ENCODE assay signal across 18 cellular contexts in the genomic region with DNA sequence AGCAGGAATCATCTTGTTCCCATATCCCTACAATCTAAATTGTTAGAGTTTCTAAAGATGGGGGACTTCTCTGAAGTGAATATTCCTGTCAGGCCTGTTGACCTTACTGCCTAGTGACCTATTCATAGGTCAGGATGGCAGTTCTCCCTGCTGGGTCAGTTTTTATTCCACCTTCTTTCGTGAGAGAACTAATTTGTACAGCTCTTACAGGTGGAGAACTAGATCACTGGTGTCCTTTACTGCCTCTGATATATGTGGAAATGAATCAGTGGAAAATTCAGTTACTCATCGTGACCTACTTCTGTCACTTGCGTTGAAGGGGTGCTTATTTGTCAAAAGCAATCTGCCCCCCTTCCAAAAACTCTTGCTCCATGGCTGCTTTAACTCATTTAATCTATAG.
DNase-seq lines count a peak whose midpoint lies in the region; ATAC-seq, FAIRE-seq and TF ChIP-seq lines count a peak whose summit lies in the region.
"Had no signal": no experiment of that assay in that cellular context is flagged by ENCODE, and none has a peak within 500 bp of the region (broad histone marks: within the 10 kb centered on the region; RNA-seq: fewer than 3 reads in every experiment).

No MANE protein-coding gene starts in this region.

- POLR2A ChIA-PET in naive thymus-derived CD8-positive, alpha-beta T cell (lab: Charles Lee): no interaction called here

- peaks cover 13 to 53% (median 34%) of the 10 kb centered on the region in 4 donors for H3K4me1 Mint-ChIP-seq in naive thymus-derived CD8-positive, alpha-beta T cell
- H3K4me1 Mint-ChIP-seq in chondrocyte (ENCODE audit: low read depth): peaks cover 41% of the 10 kb centered on the region

- H3K36me3 Mint-ChIP-seq in naive thymus-derived CD8-positive, alpha-beta T cell: peaks cover 0 to 9% (median 0%) of the 10 kb centered on the region in 3 donors
- H3K36me3 Mint-ChIP-seq in chondrocyte (ENCODE audit: low read depth): no peaks in the 10 kb centered on the region

- ATAC-seq in heart left ventricle: peak in 3 of 4 donors; percentile 25 to 54 (median 27)
- ATAC-seq in Right ventricle myocardium inferior: no peak
- ATAC-seq in naive thymus-derived CD8-positive, alpha-beta T cell: no peak
- ATAC-seq: body of pancreas had no signal

- TF ChIP-seq CTCF in heart left ventricle (IDR thresholded peaks at IDR 0.05) (no peak), adrenal gland (IDR thresholded peaks at IDR 0.05) (no peak), chondrocyte (IDR thresholded peaks at IDR 0.05) (no peak)

- H3K4me1 ChIP-seq in heart left ventricle (peaks cover 22 to 74% (median 57%) of the 10 kb centered on the region in 12 donors), adrenal gland (replicated peaks in 1 of 2) (peaks cover 38 to 43% of the 10 kb centered on the region in 2 donors), subcutaneous abdominal adipose tissue (ENCODE audit: control insufficient read depth in 5 of 5, insufficient read depth in 5 of 5, low read length in 5 of 5) (peaks cover 0 to 54% (median 36%) of the 10 kb centered on the region in 5 donors)

- H3K27ac ChIP-seq in heart left ventricle (peak overlapping the region in 7 of 12 donors; percentile 1 to 48 (median 27)), adrenal gland (peak overlapping the region in 4 of 5 donors; percentile 23 to 68 (median 55)), subcutaneous abdominal adipose tissue (ENCODE audit: low read depth, low read length) (peak overlapping the region; percentile 31)
- H3K27ac ChIP-seq: BLaER1, body of pancreas, dorsolateral prefrontal cortex, Peyer's patch had no signal

- no peaks in the 10 kb centered on the region for H3K27me3 ChIP-seq in heart left ventricle
- no peaks in the 10 kb centered on the region for H3K27me3 ChIP-seq in adrenal gland
- H3K27me3 ChIP-seq in subcutaneous abdominal adipose tissue (ENCODE audit: control insufficient read depth in 5 of 5, insufficient read depth in 4 of 5, low read length in 5 of 5): no peaks in the 10 kb centered on the region
- H3K27me3 ChIP-seq: BLaER1, body of pancreas, dorsolateral prefrontal cortex, Peyer's patch had no signal

- H3K9ac ChIP-seq in subcutaneous abdominal adipose tissue (ENCODE audit: low read length in 5 of 5): peak overlapping the region in 1 of 5 donors; percentile 16
- H3K9ac ChIP-seq: BLaER1 had no signal

- H3K36me3 ChIP-seq in heart left ventricle: no peaks in the 10 kb centered on the region
- no peaks in the 10 kb centered on the region for H3K36me3 ChIP-seq in adrenal gland (replicated peaks in 1 of 2)
- H3K36me3 ChIP-seq in subcutaneous abdominal adipose tissue (ENCODE audit: control insufficient read depth in 5 of 5, insufficient read depth in 5 of 5, low read length in 5 of 5): no peaks in the 10 kb centered on the region
- H3K36me3 ChIP-seq: BLaER1, Peyer's patch had no signal

- peak overlapping the region in 1 of 10 donors; percentile 2 for H3K27ac Mint-ChIP-seq in naive thymus-derived CD8-positive, alpha-beta T cell
- no peak overlapping the region for H3K27ac Mint-ChIP-seq in chondrocyte (ENCODE audit: unreplicated experiment)

- H3K4me3 Mint-ChIP-seq in naive thymus-derived CD8-positive, alpha-beta T cell: no peak overlapping the region
- H3K4me3 Mint-ChIP-seq in chondrocyte (ENCODE audit: unreplicated experiment): no peak overlapping the region
- H3K4me3 Mint-ChIP-seq: IgD-negative memory B cell had no signal

- 42 to 58% (median 49%) methylated on average over 3 of the region's 3 CpGs for WGBS in heart left ventricle, 4 donors
- 20 to 35% (median 27%) methylated on average over 3 of the region's 3 CpGs for WGBS in adrenal gland, 4 donors

- no peak overlapping the region for H3K4me3 ChIP-seq in heart left ventricle
- H3K4me3 ChIP-seq in adrenal gland: no peak overlapping the region
- H3K4me3 ChIP-seq in subcutaneous abdominal adipose tissue (ENCODE audit: low read depth in 1 of 5, low read length in 5 of 5): no peak overlapping the region
- H3K4me3 ChIP-seq: BLaER1, body of pancreas, dorsolateral prefrontal cortex, Peyer's patch had no signal

- intact Hi-C loops in heart left ventricle (cut with DNase I): no loop called here
- intact Hi-C loops in Right ventricle myocardium inferior (cut with DNase I): loop anchor here (5.0 kb wide), 1 partner anchor 69 kb away; no protein-coding TSS in a partner anchor
- intact Hi-C loops in adrenal gland (cut with DNase I): no loop called here

- TF ChIP-seq POLR2A in heart left ventricle (IDR thresholded peaks at IDR 0.05) (no peak), adrenal gland (IDR thresholded peaks at IDR 0.05) (no peak)

- H3K9me3 ChIP-seq in heart left ventricle (no peaks in the 10 kb centered on the region), adrenal gland (replicated peaks in 1 of 3) (no peaks in the 10 kb centered on the region), subcutaneous abdominal adipose tissue (ENCODE audit: control insufficient read depth in 5 of 5, low read length in 5 of 5) (no peaks in the 10 kb centered on the region)
- H3K9me3 ChIP-seq: BLaER1, body of pancreas, Peyer's patch had no signal

- no peaks in the 10 kb centered on the region for H3K9me3 Mint-ChIP-seq in naive thymus-derived CD8-positive, alpha-beta T cell
- no peaks in the 10 kb centered on the region for H3K9me3 Mint-ChIP-seq in chondrocyte (ENCODE audit: low read depth)
- H3K9me3 Mint-ChIP-seq: IgD-negative memory B cell had no signal

- FAIRE-seq in islet of Langerhans (lab: Jason Lieb, UNC): peak; percentile 91

- H3K27me3 Mint-ChIP-seq in naive thymus-derived CD8-positive, alpha-beta T cell: no peaks in the 10 kb centered on the region
- no peaks in the 10 kb centered on the region for H3K27me3 Mint-ChIP-seq in chondrocyte (ENCODE audit: low read depth)

- DNase-seq in heart left ventricle (no peak), Right ventricle myocardium inferior (ENCODE audit: missing footprints) (no peak), adrenal gland (no peak), NCI-H1048 (lab: John Stamatoyannopoulos, UW) (no peak), chondrocyte (ENCODE audit: low spot score) (no peak)
- no peak for DNase-seq in naive thymus-derived CD8-positive, alpha-beta T cell
- DNase-seq: body of pancreas, dorsolateral prefrontal cortex, HCEC 1CT, hippocampal formation, NCI-H748 treated with DMSO at 0.1 percent for 48 hours, Peyer's patch, posterior cingulate gyrus, SW 1271 had no signal

Comparison
In these comparisons a context has a peak if more than half of its experiments do, and no peak if none do; other contexts are left out.
1. ATAC-seq: peak in heart left ventricle (3 of 4); none in Right ventricle myocardium inferior (single experiment) and naive thymus-derived CD8-positive, alpha-beta T cell (0 of 2).
2. Peak in every context shown above with its lines, with median percentiles within 50 percentile points of each other: H3K27ac ChIP-seq.